ENCODE assay signal across 24 cellular contexts in genomic region chr16:80981103-80981502, GRCh38.
"Had no signal": no experiment of that assay in that cellular context is flagged by ENCODE, and none has a peak within 500 bp of the region (broad histone marks: within the 10 kb centered on the region; RNA-seq: fewer than 3 reads in every experiment).

No MANE protein-coding gene starts in this region.

- DNase-seq: cerebellar nuclear complex; colonic mucosa; dermis blood vessel endothelial cell; erythroblast; foreskin keratinocyte; head of caudate nucleus; kidney; left cardiac atrium; left ventricle myocardium superior; naive B cell; occipital lobe; psoas muscle; retina; sigmoid colon; stimulated activated CD4-positive, alpha-beta T cell treated with anti-CD3 and anti-CD28 coated beads, Interleukin-2, amount 100 ng/mL, for 24 hours; stimulated activated CD4-positive, alpha-beta T cell treated with anti-CD3 and anti-CD28 coated beads, Interleukin-4, amount 100 ng/mL, for 4 hours; stimulated activated naive B cell treated with anti-CD40 and anti-IgM and Interleukin-4, amounts not matched to agents 10 μg/mL and 1 μg/mL and 100 μg/mL, for 72 hours; stimulated activated naive CD8-positive, alpha-beta T cell treated with anti-CD3 and anti-CD28 coated beads, Interleukin-15, amount 100 ng/mL, for 72 hours; testis had no signal

- H3K9me3 ChIP-seq: colonic mucosa, psoas muscle, sigmoid colon, testis, tibial nerve had no signal

- H3K27ac ChIP-seq: colonic mucosa, foreskin keratinocyte, hepatocyte, parathyroid adenoma, psoas muscle, sigmoid colon, skin epidermis, testis, tibial nerve had no signal

- H3K4me1 ChIP-seq: foreskin keratinocyte, parathyroid adenoma, psoas muscle, testis had no signal

- H3K27ac Mint-ChIP-seq: nephron; stimulated activated naive B cell treated with anti-CD40 and anti-IgM and Interleukin-4, amounts not matched to agents 10 μg/mL and 1 μg/mL and 100 μg/mL, for 72 hours had no signal

- ATAC-seq: foreskin keratinocyte; left cardiac atrium; left ventricle myocardium superior; psoas muscle; stimulated activated naive B cell treated with anti-CD40 and anti-IgM and Interleukin-4, amounts not matched to agents 10 μg/mL and 1 μg/mL and 100 μg/mL, for 72 hours; stimulated activated naive CD8-positive, alpha-beta T cell treated with anti-CD3 and anti-CD28 coated beads, Interleukin-15, amount 100 ng/mL, for 72 hours had no signal

- H3K4me1 Mint-ChIP-seq: nephron; stimulated activated naive CD8-positive, alpha-beta T cell treated with anti-CD3 and anti-CD28 coated beads, Interleukin-15, amount 100 ng/mL, for 72 hours had no signal

- H3K9me3 Mint-ChIP-seq: naive B cell; nephron; stimulated activated naive B cell treated with anti-CD40 and anti-IgM and Interleukin-4, amounts not matched to agents 10 μg/mL and 1 μg/mL and 100 μg/mL, for 72 hours; stimulated activated naive CD8-positive, alpha-beta T cell treated with anti-CD3 and anti-CD28 coated beads, Interleukin-15, amount 100 ng/mL, for 72 hours had no signal

- H3K36me3 ChIP-seq: colonic mucosa had no signal

- H3K4me3 Mint-ChIP-seq: nephron; stimulated activated naive B cell treated with anti-CD40 and anti-IgM and Interleukin-4, amounts not matched to agents 10 μg/mL and 1 μg/mL and 100 μg/mL, for 72 hours; stimulated activated naive CD8-positive, alpha-beta T cell treated with anti-CD3 and anti-CD28 coated beads, Interleukin-15, amount 100 ng/mL, for 72 hours had no signal

- H3K4me3 ChIP-seq: colonic mucosa, hepatocyte, psoas muscle, sigmoid colon, skin epidermis, testis, tibial nerve had no signal

- H3K27me3 Mint-ChIP-seq: naive B cell; stimulated activated naive B cell treated with anti-CD40 and anti-IgM and Interleukin-4, amounts not matched to agents 10 μg/mL and 1 μg/mL and 100 μg/mL, for 72 hours; stimulated activated naive CD8-positive, alpha-beta T cell treated with anti-CD3 and anti-CD28 coated beads, Interleukin-15, amount 100 ng/mL, for 72 hours had no signal
